In genomic region chr11:74984730-74985129, GRCh38 we compare ENCODE assay signal across 26 cellular contexts.
"Had no signal": no experiment of that assay in that cellular context is flagged by ENCODE, and none has a peak within 500 bp of the region (broad histone marks: within the 10 kb centered on the region; RNA-seq: fewer than 3 reads in every experiment).

No MANE protein-coding gene starts in this region.

- H3K9me3 Mint-ChIP-seq: activated CD4-positive, alpha-beta T cell treated with anti-CD3 and anti-CD28 coated beads, Interleukin-2, amount 10 ng/mL, durations not matched to agents 7 days and 5 days; activated naive CD4-positive, alpha-beta T cell treated with anti-CD3 and anti-CD28 coated beads, Interleukin-2, amount 50 U/mL, for 24 hours; activated naive CD8-positive, alpha-beta T cell treated with anti-CD3 and anti-CD28 coated beads, Interleukin-2, amount 10 ng/mL, durations not matched to agents 7 days and 5 days; central memory CD8-positive, alpha-beta T cell; T-helper 1 cell treated with Interleukin-12 subunit alpha and Interleukin-12 subunit beta and Interleukin-4 antibody, amounts not matched to agents 30 μg/mL and 1 μg/mL, for 36 hours; T-helper 2 cell treated with Interferon-gamma antibody and Interleukin-4, amounts not matched to agents 5 μg/mL and 100 μg/mL, for 36 hours; WTC11 had no signal

- H3K36me3 Mint-ChIP-seq: WTC11 had no signal

- ATAC-seq: activated CD4-positive, alpha-beta T cell treated with anti-CD3 and anti-CD28 coated beads for 36 hours; activated CD4-positive, CD25-positive, alpha-beta regulatory T cell treated with anti-CD3 and anti-CD28 coated beads, Interleukin-2, amount 50 U/mL, for 24 hours; activated CD8-positive, alpha-beta T cell treated with anti-CD3 and anti-CD28 coated beads, Interleukin-2, amount 10 ng/mL, durations not matched to agents 7 days and 5 days; Panc1; WTC11 had no signal

- H3K27me3 Mint-ChIP-seq: activated CD4-positive, alpha-beta T cell treated with anti-CD3 and anti-CD28 coated beads for 36 hours; activated CD4-positive, alpha-beta T cell treated with anti-CD3 and anti-CD28 coated beads, Interleukin-2, amount 10 ng/mL, durations not matched to agents 7 days and 5 days; activated naive CD4-positive, alpha-beta T cell treated with anti-CD3 and anti-CD28 coated beads, Interleukin-2, amount 50 U/mL, for 24 hours; activated naive CD8-positive, alpha-beta T cell treated with anti-CD3 and anti-CD28 coated beads, Interleukin-2, amount 10 ng/mL, durations not matched to agents 7 days and 5 days; central memory CD8-positive, alpha-beta T cell had no signal

- H3K27ac Mint-ChIP-seq: activated CD4-positive, alpha-beta T cell treated with anti-CD3 and anti-CD28 coated beads for 36 hours; activated CD4-positive, alpha-beta T cell treated with anti-CD3 and anti-CD28 coated beads, Interleukin-2, amount 10 ng/mL, durations not matched to agents 7 days and 5 days; activated CD8-positive, alpha-beta T cell treated with anti-CD3 and anti-CD28 coated beads, Interleukin-2, amount 10 ng/mL, durations not matched to agents 7 days and 5 days; activated naive CD4-positive, alpha-beta T cell treated with anti-CD3 and anti-CD28 coated beads, Interleukin-2, amount 50 U/mL, for 24 hours; activated naive CD8-positive, alpha-beta T cell treated with anti-CD3 and anti-CD28 coated beads, Interleukin-2, amount 10 ng/mL, durations not matched to agents 7 days and 5 days; T-helper 1 cell treated with Interleukin-12 subunit alpha and Interleukin-12 subunit beta and Interleukin-4 antibody, amounts not matched to agents 30 μg/mL and 1 μg/mL, for 36 hours; T-helper 2 cell treated with Interferon-gamma antibody and Interleukin-4, amounts not matched to agents 5 μg/mL and 100 μg/mL, for 36 hours; WTC11 had no signal

- H3K4me3 Mint-ChIP-seq: activated CD4-positive, alpha-beta T cell treated with anti-CD3 and anti-CD28 coated beads for 36 hours; activated CD4-positive, alpha-beta T cell treated with anti-CD3 and anti-CD28 coated beads, Interleukin-2, amount 10 ng/mL, durations not matched to agents 7 days and 5 days; activated CD8-positive, alpha-beta T cell treated with anti-CD3 and anti-CD28 coated beads, Interleukin-2, amount 10 ng/mL, durations not matched to agents 7 days and 5 days; activated naive CD4-positive, alpha-beta T cell treated with anti-CD3 and anti-CD28 coated beads, Interleukin-2, amount 50 U/mL, for 24 hours; activated naive CD8-positive, alpha-beta T cell treated with anti-CD3 and anti-CD28 coated beads, Interleukin-2, amount 10 ng/mL, durations not matched to agents 7 days and 5 days; central memory CD8-positive, alpha-beta T cell; T-helper 1 cell treated with Interleukin-12 subunit alpha and Interleukin-12 subunit beta and Interleukin-4 antibody, amounts not matched to agents 30 μg/mL and 1 μg/mL, for 36 hours; T-helper 2 cell treated with Interferon-gamma antibody and Interleukin-4, amounts not matched to agents 5 μg/mL and 100 μg/mL, for 36 hours; WTC11 had no signal

- DNase-seq: activated CD4-positive, alpha-beta T cell treated with anti-CD3 and anti-CD28 coated beads for 36 hours; activated CD4-positive, alpha-beta T cell treated with anti-CD3 and anti-CD28 coated beads, Interleukin-2, amount 10 ng/mL, durations not matched to agents 7 days and 5 days; activated CD4-positive, alpha-beta T cell treated with anti-CD3 and anti-CD28 coated beads, Interleukin-2, amount 50 U/mL, for 48 hours; activated CD8-positive, alpha-beta T cell treated with anti-CD3 and anti-CD28 coated beads, Interleukin-2, amount 10 ng/mL, durations not matched to agents 7 days and 5 days; activated effector memory CD4-positive, alpha-beta T cell treated with anti-CD3 and anti-CD28 coated beads, Interleukin-2, amount 50 U/mL, for 16 hours; activated naive CD4-positive, alpha-beta T cell; activated naive CD8-positive, alpha-beta T cell treated with anti-CD3 and anti-CD28 coated beads, Interleukin-2, amount 10 ng/mL, durations not matched to agents 7 days and 5 days; activated T-cell treated with anti-CD3 and anti-CD28 coated beads, Interleukin-2, amount 50 U/mL, for 48 hours; amygdala; NCI-H1048; NCI-H1105 treated with DMSO at 0.1 percent for 48 hours; NCI-H1436; NCI-H1694; NCI-H1930; NCI-H2081 treated with DMSO at 0.1 percent for 48 hours; NCI-H345; NCI-H524 treated with DMSO at 0.1 percent for 48 hours; SHP77; SJCRH30 had no signal
